16 cellular contexts compared by ENCODE assay signal in genomic region chr2:43274721-43275120, GRCh38. TPM values are rescaled to one million over a fixed set of nuclear protein-coding genes. Genes with fewer than 3 reads are reported as not detected.
DNase-seq lines count a peak whose midpoint lies in the region; ATAC-seq and TF ChIP-seq lines count a peak whose summit lies in the region.
"Had no signal": no experiment of that assay in that cellular context is flagged by ENCODE, and none has a peak within 500 bp of the region (broad histone marks: within the 10 kb centered on the region; RNA-seq: fewer than 3 reads in every experiment).

No MANE protein-coding gene starts in this region.

- no peak overlapping the region for H3K4me3 ChIP-seq in coronary artery
- H3K4me3 ChIP-seq in mesodermal cell (ENCODE audit: extremely low read depth, insufficient read depth, low read length, poor library complexity, severe bottlenecking), result no peak overlapping the region
- no peak overlapping the region for H3K4me3 ChIP-seq in smooth muscle cell
- H3K4me3 ChIP-seq: GM23338 had no signal

- no peak overlapping the region for H3K4me2 ChIP-seq in smooth muscle cell
- H3K4me2 ChIP-seq: GM23338 had no signal

- H3K27ac ChIP-seq in coronary artery (peak overlapping the region; percentile 54 to 93), mesodermal cell (ENCODE audit: low read depth, low read length, severe bottlenecking) (peak overlapping the region; percentile 87), smooth muscle cell (ENCODE audit: low read depth) (peak overlapping the region; percentile 85)
- H3K27ac ChIP-seq: HL-60 had no signal

- H3K27me3 Mint-ChIP-seq in type B pancreatic cell, result no peaks in the 10 kb centered on the region
- H3K27me3 Mint-ChIP-seq in T-helper 2 cell treated with Interferon-gamma antibody and Interleukin-4, amounts not matched to agents 5 μg/mL and 100 μg/mL, for 36 hours (ENCODE audit: low read depth), result no peaks in the 10 kb centered on the region
- H3K27me3 Mint-ChIP-seq: B cell; CD4-positive, alpha-beta T cell had no signal

- H3F3A ChIP-seq in smooth muscle cell (ENCODE audit: low read depth), result peaks cover 22% of the 10 kb centered on the region

- H3K36me3 ChIP-seq in mesodermal cell (ENCODE audit: control insufficient read depth, insufficient read depth, low read length) (peaks cover 5% of the 10 kb centered on the region), smooth muscle cell (ENCODE audit: low read depth) (no peaks in the 10 kb centered on the region)

- H3K27ac Mint-ChIP-seq in type B pancreatic cell, result peak overlapping the region; percentile 22
- no peak overlapping the region for H3K27ac Mint-ChIP-seq in T-helper 2 cell treated with Interferon-gamma antibody and Interleukin-4, amounts not matched to agents 5 μg/mL and 100 μg/mL, for 36 hours
- H3K27ac Mint-ChIP-seq: B cell; CD4-positive, alpha-beta T cell; GM23338 had no signal

- 90 to 100% methylated on average over 1 to 2 of the region's 4 CpGs for WGBS in mesodermal cell (ENCODE audit: insufficient coverage in 2 of 2), 2 experiments
- 84% methylated on average over 4 of the region's 4 CpGs for WGBS in smooth muscle cell (ENCODE audit: low lambda C conversion rate)

- peaks cover 58% of the 10 kb centered on the region for H3K4me1 Mint-ChIP-seq in type B pancreatic cell (ENCODE audit: unreplicated experiment)
- H3K4me1 Mint-ChIP-seq in T-helper 2 cell treated with Interferon-gamma antibody and Interleukin-4, amounts not matched to agents 5 μg/mL and 100 μg/mL, for 36 hours (ENCODE audit: low read depth), result peaks cover 6% of the 10 kb centered on the region
- H3K4me1 Mint-ChIP-seq: B cell had no signal

- no peak overlapping the region for H3K9ac ChIP-seq in smooth muscle cell (ENCODE audit: low read depth)

- no peaks in the 10 kb centered on the region for H4K20me1 ChIP-seq in smooth muscle cell (ENCODE audit: low read depth)

- no peaks in the 10 kb centered on the region for H3K9me3 ChIP-seq in mesodermal cell (ENCODE audit: control insufficient read depth, low read length)
- no peaks in the 10 kb centered on the region for H3K9me3 ChIP-seq in smooth muscle cell (replicated peaks; ENCODE audit: low read depth)

- DNase-seq in coronary artery (ENCODE audit: low spot score) (no peak), smooth muscle cell (lab: John Stamatoyannopoulos, UW; ENCODE audit: unreplicated experiment) (no peak), type B pancreatic cell (ENCODE audit: extremely low spot score, unreplicated experiment) (no peak), Right ventricle myocardium superior (no peak)
- DNase-seq in T-helper 2 cell treated with Interferon-gamma antibody and Interleukin-4, amounts not matched to agents 5 μg/mL and 100 μg/mL, for 36 hours (ENCODE audit: low spot score), result no peak
- DNase-seq: C1 segment of cervical spinal cord; Calu3; CD4-positive, alpha-beta T cell; DMS 273 treated with DMSO at 0.1 percent for 48 hours; H7 had no signal

- no peaks in the 10 kb centered on the region for H3K27me3 ChIP-seq in smooth muscle cell (ENCODE audit: low read depth)

- H2AFZ ChIP-seq in smooth muscle cell (ENCODE audit: low read depth), result no peak overlapping the region
- H2AFZ ChIP-seq: GM23338 had no signal

- H3K36me3 Mint-ChIP-seq in type B pancreatic cell, result peaks cover 14% of the 10 kb centered on the region
- peaks cover 12% of the 10 kb centered on the region for H3K36me3 Mint-ChIP-seq in T-helper 2 cell treated with Interferon-gamma antibody and Interleukin-4, amounts not matched to agents 5 μg/mL and 100 μg/mL, for 36 hours (ENCODE audit: low read depth)

- H3K4me1 ChIP-seq in mesodermal cell (ENCODE audit: control insufficient read depth, insufficient read depth, low read length, poor library complexity, severe bottlenecking) (peaks cover 43% of the 10 kb centered on the region), smooth muscle cell (ENCODE audit: low read depth) (peaks cover 18% of the 10 kb centered on the region)

- no peaks in the 10 kb centered on the region for H3K79me2 ChIP-seq in smooth muscle cell (ENCODE audit: low read depth)

- ATAC-seq in Right ventricle myocardium superior (ENCODE audit: poor library complexity) (no peak), GM21390 (IDR thresholded peaks at IDR 0.05; ENCODE audit: unreplicated experiment) (no peak), GM18868 (IDR thresholded peaks at IDR 0.05; ENCODE audit: unreplicated experiment) (no peak)
- ATAC-seq: GM23338 had no signal

- intact Hi-C loops in Right ventricle myocardium superior (cut with DNase I), result no loop called here

- TF ChIP-seq CTCF in coronary artery (IDR thresholded peaks at IDR 0.05), result no peak
- no peak for TF ChIP-seq CTCF in smooth muscle cell (IDR thresholded peaks at IDR 0.05; ENCODE audit: borderline replicate concordance, insufficient read depth, poor library complexity, severe bottlenecking)
- TF ChIP-seq CTCF in type B pancreatic cell (conservative IDR thresholded peaks at IDR 0.05), result no peak

- no peak overlapping the region for H3K4me3 Mint-ChIP-seq in type B pancreatic cell
- no peak overlapping the region for H3K4me3 Mint-ChIP-seq in T-helper 2 cell treated with Interferon-gamma antibody and Interleukin-4, amounts not matched to agents 5 μg/mL and 100 μg/mL, for 36 hours
- H3K4me3 Mint-ChIP-seq: B cell; CD4-positive, alpha-beta T cell; GM23338 had no signal

- H3K9me3 Mint-ChIP-seq in type B pancreatic cell, result no peaks in the 10 kb centered on the region
- no peaks in the 10 kb centered on the region for H3K9me3 Mint-ChIP-seq in T-helper 2 cell treated with Interferon-gamma antibody and Interleukin-4, amounts not matched to agents 5 μg/mL and 100 μg/mL, for 36 hours
- H3K9me3 Mint-ChIP-seq: CD4-positive, alpha-beta T cell; GM23338 had no signal

RNA-seq across cellular contexts. Expression of gene ZFP36L2, which starts 48.3 kb away (rescaled TPM):
- polyA plus RNA-seq in mesodermal cell (2013, experiment 1 of 2), result 59.1 TPM
- 51.5 TPM for polyA plus RNA-seq in mesodermal cell (2013, experiment 2 of 2)
- total RNA-seq in smooth muscle cell (7.1 and 8.2 TPM in 2 replicates), type B pancreatic cell (ENCODE audit: low replicate concordance) (198 and 437 TPM in 2 replicates), Right ventricle myocardium superior (45.0 TPM)
- 25.8 and 29.4 TPM in 2 replicates for polyA plus RNA-seq in smooth muscle cell
